8 cellular contexts compared by ENCODE assay signal in the genomic region with DNA sequence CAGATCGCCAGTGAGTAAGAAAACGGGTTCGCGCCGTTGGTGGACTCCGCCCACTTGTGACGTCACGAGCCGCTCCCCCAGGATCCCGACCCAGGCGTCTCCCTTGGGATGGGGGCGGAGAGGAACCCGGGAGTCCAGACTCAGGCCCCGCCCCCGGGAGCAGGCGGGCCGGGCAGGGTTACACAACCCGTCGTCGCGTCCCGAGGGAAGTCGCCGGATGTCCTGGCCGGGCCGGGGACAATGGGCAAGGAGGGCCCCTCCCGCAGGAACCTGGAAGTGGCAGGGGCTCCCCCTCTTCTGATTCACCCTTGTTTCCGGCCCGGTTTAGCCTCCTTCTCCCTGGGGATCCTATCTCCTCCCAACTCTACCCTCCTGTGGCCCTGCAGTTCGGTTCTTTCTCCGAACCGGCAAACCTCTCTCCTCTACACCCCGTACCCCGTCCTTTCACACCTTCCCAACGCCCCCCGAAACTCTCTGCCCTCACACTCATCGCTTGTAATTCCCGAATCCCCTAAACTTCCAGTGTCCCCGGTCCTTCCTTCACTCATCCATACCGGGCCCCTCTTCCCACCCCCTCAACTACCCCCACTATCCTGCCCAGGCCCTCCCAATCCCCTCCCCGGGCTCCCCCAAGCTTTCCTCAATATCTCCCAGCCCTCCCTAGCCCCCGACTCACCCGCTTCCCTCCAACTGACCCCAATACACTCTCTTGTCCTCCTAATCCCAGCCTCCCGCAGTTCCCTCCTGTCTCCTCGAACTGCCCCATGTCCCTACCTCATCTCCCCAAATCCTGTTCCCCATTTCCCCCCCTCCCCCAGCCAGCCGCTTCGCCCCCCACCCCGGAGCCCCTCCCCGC. TPM values are rescaled to one million over a fixed set of nuclear protein-coding genes. Genes with fewer than 3 reads are reported as not detected.
DNase-seq lines count a peak whose midpoint lies in the region; ATAC-seq and TF ChIP-seq lines count a peak whose summit lies in the region.

No MANE protein-coding gene starts in this region.

- no peaks in the 10 kb centered on the region for H3K9me3 Mint-ChIP-seq in HFFc6
- H3K9me3 Mint-ChIP-seq in activated naive CD8-positive, alpha-beta T cell (ENCODE audit: low read depth) = no peaks in the 10 kb centered on the region

- H3K9me3 ChIP-seq in OCI-LY7 (ENCODE audit: low read length) (no peaks in the 10 kb centered on the region), gastroesophageal sphincter (no peaks in the 10 kb centered on the region), neural cell (ENCODE audit: low read length) (no peaks in the 10 kb centered on the region), upper lobe of left lung (no peaks in the 10 kb centered on the region)

- H3K79me2 ChIP-seq in OCI-LY7 (ENCODE audit: insufficient read depth, low read depth, low read length) (no peaks in the 10 kb centered on the region), neural cell (replicated peaks; ENCODE audit: insufficient read depth, low read length) (no peaks in the 10 kb centered on the region)

- H3K36me3 Mint-ChIP-seq in HFFc6 (ENCODE audit: low read depth) = no peaks in the 10 kb centered on the region
- peaks cover 2% of the 10 kb centered on the region for H3K36me3 Mint-ChIP-seq in activated naive CD8-positive, alpha-beta T cell

- H3K27me3 ChIP-seq in gastroesophageal sphincter (no peaks in the 10 kb centered on the region), neural cell (ENCODE audit: insufficient read depth, low read depth, low read length) (no peaks in the 10 kb centered on the region), upper lobe of left lung (no peaks in the 10 kb centered on the region)

- TF ChIP-seq CTCF in HFFc6 (IDR thresholded peaks at IDR 0.05) (no peak), OCI-LY7 (conservative IDR thresholded peaks at IDR 0.05; ENCODE audit: low read length) (no peak), gastroesophageal sphincter (IDR thresholded peaks at IDR 0.05) (no peak), neural cell (IDR thresholded peaks at IDR 0.05; ENCODE audit: poor library complexity, severe bottlenecking) (no peak), upper lobe of left lung (IDR thresholded peaks at IDR 0.05) (peak in 1 of 6 experiments; percentile 11)

- H3K9me2 ChIP-seq in OCI-LY7 (ENCODE audit: insufficient read depth, low read length) (no peaks in the 10 kb centered on the region), neural cell (ENCODE audit: insufficient read depth, low read length) (no peaks in the 10 kb centered on the region)

- ATAC-seq in gastroesophageal sphincter (peak; percentile 86), upper lobe of left lung (ENCODE audit: low FRiP score in 2 of 2) (peak; percentile 81 to 94)

- 0 to 1% methylated on average over 22 to 23 of the region's 49 CpGs for WGBS in gastroesophageal sphincter (ENCODE audit: low coverage in 1 of 2), 2 donors
- WGBS in upper lobe of left lung, 2 donors = 1 to 2% methylated on average over 19 to 36 of the region's 49 CpGs

- POLR2A ChIA-PET in OCI-LY7 (lab: Charles Lee) = no interaction called here

- H3K27me3 Mint-ChIP-seq in HFFc6 (ENCODE audit: insufficient read depth) = peaks cover 8% of the 10 kb centered on the region
- no peaks in the 10 kb centered on the region for H3K27me3 Mint-ChIP-seq in activated naive CD8-positive, alpha-beta T cell

- H3K36me3 ChIP-seq in OCI-LY7 (ENCODE audit: insufficient read depth, low read length) = no peaks in the 10 kb centered on the region
- no peaks in the 10 kb centered on the region for H3K36me3 ChIP-seq in gastroesophageal sphincter
- H3K36me3 ChIP-seq in neural cell (ENCODE audit: insufficient read depth, low read length) = no peaks in the 10 kb centered on the region
- H3K36me3 ChIP-seq in upper lobe of left lung = no peaks in the 10 kb centered on the region

- peak overlapping the region; percentile 99 for H3K4me2 ChIP-seq in OCI-LY7 (ENCODE audit: low read length)
- peak overlapping the region; percentile 19 for H3K4me2 ChIP-seq in neural cell (ENCODE audit: low read length)

- no peaks in the 10 kb centered on the region for H4K20me1 ChIP-seq in OCI-LY7 (ENCODE audit: insufficient read depth, low read length)
- H4K20me1 ChIP-seq in neural cell (ENCODE audit: insufficient read depth) = no peaks in the 10 kb centered on the region

- H3K4me1 Mint-ChIP-seq in HFFc6 (ENCODE audit: low read depth) = peaks cover 59% of the 10 kb centered on the region
- H3K4me1 Mint-ChIP-seq in activated naive CD8-positive, alpha-beta T cell (ENCODE audit: low read depth) = peaks cover 49% of the 10 kb centered on the region

- H3K9ac ChIP-seq in neural cell (ENCODE audit: low read length) = peak overlapping the region; percentile 55

- no TSS peak for BruUV-seq in OCI-LY7 (replicated peaks; lab: Mats Ljungman, UMichigan)

- peaks cover 44% of the 10 kb centered on the region for H3K4me1 ChIP-seq in OCI-LY7 (ENCODE audit: insufficient read depth, low read length, poor library complexity, severe bottlenecking)
- H3K4me1 ChIP-seq in gastroesophageal sphincter = peaks cover 3 to 54% (median 17%) of the 10 kb centered on the region in 3 donors
- peaks cover 25 to 49% (median 38%) of the 10 kb centered on the region in 4 donors for H3K4me1 ChIP-seq in upper lobe of left lung

- TF ChIP-seq RAD21 in neural cell (conservative IDR thresholded peaks at IDR 0.05) = no peak

- no peak for TF ChIP-seq EP300 in gastroesophageal sphincter (IDR thresholded peaks at IDR 0.05)
- TF ChIP-seq EP300 in neural cell (conservative IDR thresholded peaks at IDR 0.05; ENCODE audit: poor library complexity, severe bottlenecking) = no peak
- TF ChIP-seq EP300 in upper lobe of left lung (IDR thresholded peaks at IDR 0.05) = peak in 2 of 4 donors; percentile 89 to 91

- intact Hi-C loops in OCI-LY7 (cut with micrococcal nuclease; ENCODE audit: unreplicated experiment) = no loop called here

- H3F3A ChIP-seq in neural cell (ENCODE audit: insufficient read depth, low read length, poor library complexity, severe bottlenecking) = no peaks in the 10 kb centered on the region

- TF ChIP-seq POLR2A in gastroesophageal sphincter (IDR thresholded peaks at IDR 0.05) (peak; percentile 48 to 49), upper lobe of left lung (IDR thresholded peaks at IDR 0.05) (peak in 3 of 4 donors; percentile 65 to 76 (median 74))

- H2AFZ ChIP-seq in OCI-LY7 (ENCODE audit: low read length) = peak overlapping the region; percentile 62; the same call in 1 of the 2 replicates
- no peak overlapping the region for H2AFZ ChIP-seq in neural cell (ENCODE audit: low read depth, low read length)

- peak overlapping the region; percentile 100 for H3K27ac Mint-ChIP-seq in HFFc6
- no peak overlapping the region for H3K27ac Mint-ChIP-seq in activated naive CD8-positive, alpha-beta T cell

- CTCF ChIA-PET in OCI-LY7 (lab: Charles Lee; ENCODE audit: unreplicated experiment) = no interaction called here

- peak; percentile 84 for DNase-seq in COLO668 (lab: John Stamatoyannopoulos, UW; ENCODE audit: unreplicated experiment)
- peak; percentile 95 for DNase-seq in HFFc6
- DNase-seq in OCI-LY7 (ENCODE audit: low spot score) = peak; percentile 43
- DNase-seq in upper lobe of left lung = peak; percentile 97 to 99
- DNase-seq in GM19240 (ENCODE audit: insufficient read length, low spot score) = no peak

- peak overlapping the region; percentile 69 for H3K4me3 ChIP-seq in OCI-LY7 (ENCODE audit: low read depth, low read length, poor library complexity, severe bottlenecking)
- H3K4me3 ChIP-seq in gastroesophageal sphincter = peak overlapping the region; percentile 35 to 59
- H3K4me3 ChIP-seq in neural cell (ENCODE audit: low read length) = peak overlapping the region; percentile 62
- peak overlapping the region; percentile 22 to 51 (median 44) for H3K4me3 ChIP-seq in upper lobe of left lung

- H3K4me3 Mint-ChIP-seq in HFFc6 = peak overlapping the region; percentile 91
- H3K4me3 Mint-ChIP-seq in activated naive CD8-positive, alpha-beta T cell = peak overlapping the region; percentile 88

- H3K27ac ChIP-seq in OCI-LY7 (ENCODE audit: low read depth, low read length, poor library complexity, severe bottlenecking) (peak overlapping the region; percentile 29), gastroesophageal sphincter (peak overlapping the region; percentile 76 to 99 (median 89)), neural cell (ENCODE audit: low read length) (no peak overlapping the region), upper lobe of left lung (peak overlapping the region; percentile 93 to 98 (median 96))

RNA-seq across cellular contexts. Expression of a gene that starts 20.0 kb away (rescaled TPM):
- total RNA-seq in HFFc6 (2021; fragmentation: NEBNext Ultra II Directional; extraction: Animal tissue kit (Norgen Biotek cat#: 25700)) = 100 to 1,000 TPM; 106 to 129 (median 117) TPM
- total RNA-seq in OCI-LY7 (2014; rRNA removed; shearing (Covaris generic)) = 125 and 126 TPM in 2 replicates
- total RNA-seq in OCI-LY7 (2022) (46.2 and 59.4 TPM in 2 replicates), gastroesophageal sphincter (10 to 100 TPM; 52.7 to 84.6 (median 68.4) TPM), upper lobe of left lung (100 to 1,000 TPM in 1 of 6 donors, 10 to 100 TPM in 5; 53.7 to 102 (median 76.2) TPM)
- polyA plus RNA-seq in neural cell = 69.2 and 80.8 TPM in 2 replicates
- 32.4 and 36.9 TPM in 2 replicates for polyA minus RNA-seq in neural cell

RNA-seq across cellular contexts. Expression of a gene that starts 24.1 kb away (rescaled TPM):
- total RNA-seq in HFFc6 (2021; fragmentation: NEBNext Ultra II Directional; extraction: Animal tissue kit (Norgen Biotek cat#: 25700)) = 10 to 100 TPM; 35.0 to 71.5 (median 62.9) TPM
- 1.2 and 2.3 TPM in 2 replicates for total RNA-seq in OCI-LY7 (2014; rRNA removed; shearing (Covaris generic))
- total RNA-seq in OCI-LY7 (2022) (2.1 and 2.4 TPM in 2 replicates), gastroesophageal sphincter (10 to 100 TPM in 2 of 4 donors, 1 to 10 TPM in 2; 1.9 to 38.0 (median 15.6) TPM), upper lobe of left lung (100 to 1,000 TPM in 2 of 6 donors, 10 to 100 TPM in 2, 1 to 10 TPM in 1, not detected in 1; 8.8 to 152 (median 94.9) TPM)
- 1.4 and 2.1 TPM in 2 replicates for polyA plus RNA-seq in neural cell
- polyA minus RNA-seq in neural cell = 13.8 and 14.4 TPM in 2 replicates

RNA-seq across cellular contexts. Expression of a gene that starts 37.2 kb away (rescaled TPM):
- total RNA-seq in HFFc6 (2021; fragmentation: NEBNext Ultra II Directional; extraction: Animal tissue kit (Norgen Biotek cat#: 25700)) = 10 to 100 TPM; 13.7 to 25.8 (median 15.1) TPM
- total RNA-seq in OCI-LY7 (2014; rRNA removed; shearing (Covaris generic)) = 16.3 and 28.0 TPM in 2 replicates
- total RNA-seq in OCI-LY7 (2022) = 8.8 and 10.8 TPM in 2 replicates
- total RNA-seq in gastroesophageal sphincter = 10 to 100 TPM in 1 of 4 donors, 1 to 10 TPM in 3; 1.7 to 10.7 (median 5.8) TPM
- 2.3 and 2.4 TPM in 2 replicates for polyA plus RNA-seq in neural cell
- 1.7 and 2.2 TPM in 2 replicates for polyA minus RNA-seq in neural cell
- 1 to 10 TPM; 1.0 to 7.7 (median 5.8) TPM for total RNA-seq in upper lobe of left lung

RNA-seq across cellular contexts. Expression of a gene that starts 38.8 kb away (rescaled TPM):
- 10 to 100 TPM; 10.2 to 24.7 (median 22.2) TPM for total RNA-seq in HFFc6 (2021; fragmentation: NEBNext Ultra II Directional; extraction: Animal tissue kit (Norgen Biotek cat#: 25700))
- 5.3 and 7.8 TPM in 2 replicates for total RNA-seq in OCI-LY7 (2014; rRNA removed; shearing (Covaris generic))
- total RNA-seq in OCI-LY7 (2022) (15.5 and 17.4 TPM in 2 replicates), gastroesophageal sphincter (10 to 100 TPM in 1 of 4 donors, 1 to 10 TPM in 3; 5.5 to 15.5 (median 9.3) TPM), upper lobe of left lung (10 to 100 TPM; 27.8 to 76.2 (median 57.5) TPM)
- 0.74 TPM in 1 of 2 replicates, not detected in the other for polyA plus RNA-seq in neural cell
- polyA minus RNA-seq in neural cell = not detected in 2 replicates

RNA-seq across cellular contexts. Expression of a gene that starts 53.2 kb away (rescaled TPM):
- 10 to 100 TPM; 10.3 to 21.3 (median 13.8) TPM for total RNA-seq in HFFc6 (2021; fragmentation: NEBNext Ultra II Directional; extraction: Animal tissue kit (Norgen Biotek cat#: 25700))
- total RNA-seq in OCI-LY7 (2014; rRNA removed; shearing (Covaris generic)) = 1.5 and 8.6 TPM in 2 replicates
- total RNA-seq in OCI-LY7 (2022) = 7.6 and 9.1 TPM in 2 replicates
- total RNA-seq in gastroesophageal sphincter = 10 to 100 TPM; 11.0 to 19.6 (median 15.3) TPM
- 70.3 and 83.9 TPM in 2 replicates for polyA plus RNA-seq in neural cell
- polyA minus RNA-seq in neural cell = 75.7 and 92.8 TPM in 2 replicates
- 10 to 100 TPM in 3 of 6 donors, 1 to 10 TPM in 3; 5.2 to 17.8 (median 11.1) TPM for total RNA-seq in upper lobe of left lung
